In the genomic region with DNA sequence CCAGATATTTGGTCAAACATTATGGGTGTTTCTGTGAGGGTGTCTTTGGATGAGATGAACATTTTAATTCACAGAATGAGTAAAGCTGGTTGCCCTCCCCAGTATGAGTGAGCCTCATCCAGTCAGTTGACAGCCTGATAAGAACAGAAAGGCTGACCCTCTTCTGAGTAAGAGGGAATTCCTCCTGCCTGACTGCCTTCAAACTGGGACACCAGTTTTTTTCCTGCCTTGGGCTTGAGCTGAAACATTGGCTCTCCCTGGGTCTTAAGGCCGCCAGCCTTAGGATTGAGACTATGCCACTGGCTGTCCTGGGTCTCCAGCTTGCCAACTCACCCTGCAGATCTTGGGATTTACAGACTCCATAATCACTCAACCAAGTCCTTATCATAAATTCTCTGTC, we compare ENCODE assay signal across 21 cellular contexts. TPM values are rescaled to one million over a fixed set of nuclear protein-coding genes. Genes with fewer than 3 reads are reported as not detected.
DNase-seq lines count a peak whose midpoint lies in the region; ATAC-seq and TF ChIP-seq lines count a peak whose summit lies in the region.
"Had no signal": no experiment of that assay in that cellular context is flagged by ENCODE, and none has a peak within 500 bp of the region (broad histone marks: within the 10 kb centered on the region; RNA-seq: fewer than 3 reads in every experiment).

No MANE protein-coding gene starts in this region.

- POLR2A ChIA-PET in activated CD4-positive, alpha-beta memory T cell treated with anti-CD3 and anti-CD28 coated beads for 36 hours (lab: Charles Lee): no interaction called here

- no peak overlapping the region for H3K9ac ChIP-seq in neural progenitor cell

- no peak overlapping the region for H3K4me2 ChIP-seq in GM23338
- no peak overlapping the region for H3K4me2 ChIP-seq in neural progenitor cell
- H3K4me2 ChIP-seq: A549 had no signal

- peaks cover 4% of the 10 kb centered on the region for H3K27me3 Mint-ChIP-seq in GM23338 (ENCODE audit: insufficient read depth, low read depth, poor library complexity)
- H3K27me3 Mint-ChIP-seq in neural progenitor cell (ENCODE audit: insufficient read depth, low read depth): peaks cover 3% of the 10 kb centered on the region
- peaks cover 4% of the 10 kb centered on the region for H3K27me3 Mint-ChIP-seq in activated CD4-positive, alpha-beta memory T cell treated with anti-CD3 and anti-CD28 coated beads for 36 hours

- H3K79me2 ChIP-seq in GM23338 (replicated peaks; ENCODE audit: insufficient read depth) (no peaks in the 10 kb centered on the region), neural progenitor cell (ENCODE audit: low read depth) (no peaks in the 10 kb centered on the region)

- 0 out of 2 replicates have a peak overlapping the region, but pooled peaks have one; percentile 4 for H2AFZ ChIP-seq in GM23338
- H2AFZ ChIP-seq in neural progenitor cell (replicated peaks): no peak overlapping the region

- CTCF ChIA-PET in activated CD4-positive, alpha-beta memory T cell treated with anti-CD3 and anti-CD28 coated beads for 36 hours (lab: Charles Lee): no interaction called here

- H3K4me3 Mint-ChIP-seq in GM23338 (no peak overlapping the region), neural progenitor cell (no peak overlapping the region)
- no peak overlapping the region for H3K4me3 Mint-ChIP-seq in activated CD4-positive, alpha-beta memory T cell treated with anti-CD3 and anti-CD28 coated beads for 36 hours
- H3K4me3 Mint-ChIP-seq: B cell, CD14-positive monocyte had no signal

- H3K9me3 Mint-ChIP-seq in GM23338 (no peaks in the 10 kb centered on the region; the same call in 2 of the 3 replicates), neural progenitor cell (no peaks in the 10 kb centered on the region)
- H3K9me3 Mint-ChIP-seq in activated CD4-positive, alpha-beta memory T cell treated with anti-CD3 and anti-CD28 coated beads for 36 hours: no peaks in the 10 kb centered on the region

- no peaks in the 10 kb centered on the region for H4K20me1 ChIP-seq in GM23338 (replicated peaks; ENCODE audit: insufficient read depth)
- H4K20me1 ChIP-seq in neural progenitor cell (ENCODE audit: low read depth): no peaks in the 10 kb centered on the region

- no peaks in the 10 kb centered on the region for H3K9me2 ChIP-seq in GM23338 (ENCODE audit: insufficient read depth)

- H3K27me3 ChIP-seq in GM23338 (ENCODE audit: insufficient read depth): no peaks in the 10 kb centered on the region
- no peaks in the 10 kb centered on the region for H3K27me3 ChIP-seq in neural progenitor cell
- H3K27me3 ChIP-seq in left lung: no peaks in the 10 kb centered on the region
- H3K27me3 ChIP-seq: SJSA1 had no signal

- no peaks in the 10 kb centered on the region for H3F3A ChIP-seq in GM23338 (replicated peaks; ENCODE audit: low read depth)
- H3F3A ChIP-seq in neural progenitor cell (ENCODE audit: low read depth): no peaks in the 10 kb centered on the region

- H3K27ac Mint-ChIP-seq in GM23338 (no peak overlapping the region), neural progenitor cell (no peak overlapping the region)
- no peak overlapping the region for H3K27ac Mint-ChIP-seq in activated CD4-positive, alpha-beta memory T cell treated with anti-CD3 and anti-CD28 coated beads for 36 hours
- H3K27ac Mint-ChIP-seq: B cell, CD14-positive monocyte had no signal

- H3K9me3 ChIP-seq in neural progenitor cell (ENCODE audit: low read depth): no peaks in the 10 kb centered on the region
- no peaks in the 10 kb centered on the region for H3K9me3 ChIP-seq in left lung
- H3K9me3 ChIP-seq: A549, SJSA1 had no signal

- intact Hi-C loops in left lung (cut with DNase I): no loop called here
- intact Hi-C loops in activated CD4-positive, alpha-beta memory T cell treated with anti-CD3 and anti-CD28 coated beads for 36 hours (cut with micrococcal nuclease): no loop called here

- DNase-seq in GM23338 (ENCODE audit: low spot score) (peak; percentile 31), amniotic epithelial cell (ENCODE audit: low read depth) (peak; percentile 78), fibroblast of the aortic adventitia (ENCODE audit: low read depth) (peak; percentile 53), neural progenitor cell (ENCODE audit: low spot score) (peak; percentile 39), left lung (no peak), NCI-H510A treated with DMSO at 0.1 percent for 48 hours (lab: John Stamatoyannopoulos, UW) (no peak)
- DNase-seq in activated CD4-positive, alpha-beta memory T cell treated with anti-CD3 and anti-CD28 coated beads for 36 hours: no peak
- DNase-seq: GF-D8; MM.1S; NCI-H1048; NCI-H1417 treated with DMSO at 0.1 percent for 48 hours; NCI-H187; NCI-H748 treated with DMSO at 0.1 percent for 48 hours; NK-92 treated with Interleukin-12 subunit alpha and Interleukin-12 subunit beta, amount 100 ng/mL, for 24 hours had no signal

- H3K4me3 ChIP-seq in GM23338: no peak overlapping the region
- no peak overlapping the region for H3K4me3 ChIP-seq in fibroblast of the aortic adventitia (ENCODE audit: low read depth, low read length)
- H3K4me3 ChIP-seq in neural progenitor cell: no peak overlapping the region
- H3K4me3 ChIP-seq in left lung: no peak overlapping the region
- H3K4me3 ChIP-seq: A549, K562, SJSA1 had no signal

- no peaks in the 10 kb centered on the region; the same call in 2 of the 3 replicates for H3K4me1 Mint-ChIP-seq in GM23338
- H3K4me1 Mint-ChIP-seq in neural progenitor cell: no peaks in the 10 kb centered on the region
- H3K4me1 Mint-ChIP-seq in activated CD4-positive, alpha-beta memory T cell treated with anti-CD3 and anti-CD28 coated beads for 36 hours (ENCODE audit: low read depth): no peaks in the 10 kb centered on the region

- no peak overlapping the region for H3K27ac ChIP-seq in GM23338 (ENCODE audit: low read depth)
- H3K27ac ChIP-seq in neural progenitor cell: no peak overlapping the region
- no peak overlapping the region for H3K27ac ChIP-seq in left lung
- H3K27ac ChIP-seq: A549, SJSA1 had no signal

- ATAC-seq in GM23338 (peak; percentile 54; the same call in 2 of the 3 replicates), HG02884 (IDR thresholded peaks at IDR 0.05; ENCODE audit: unreplicated experiment) (no peak), left lung (no peak)
- ATAC-seq: A549, K562, Panc1 had no signal

- TF ChIP-seq CTCF in GM23338 (conservative IDR thresholded peaks at IDR 0.05; ENCODE audit: low read depth in 2 of 2) (no peak), fibroblast of the aortic adventitia (IDR thresholded peaks at IDR 0.05; ENCODE audit: insufficient read depth, low read length) (no peak), neural progenitor cell (IDR thresholded peaks at IDR 0.05) (no peak), left lung (IDR thresholded peaks at IDR 0.05) (no peak)

- no peaks in the 10 kb centered on the region for H3K4me1 ChIP-seq in GM23338 (ENCODE audit: insufficient read depth)
- peaks cover 7% of the 10 kb centered on the region for H3K4me1 ChIP-seq in neural progenitor cell
- H3K4me1 ChIP-seq in left lung: no peaks in the 10 kb centered on the region
- H3K4me1 ChIP-seq: A549 had no signal

- H3K36me3 Mint-ChIP-seq in GM23338 (ENCODE audit: low read depth): no peaks in the 10 kb centered on the region
- H3K36me3 Mint-ChIP-seq in neural progenitor cell: no peaks in the 10 kb centered on the region
- no peaks in the 10 kb centered on the region for H3K36me3 Mint-ChIP-seq in activated CD4-positive, alpha-beta memory T cell treated with anti-CD3 and anti-CD28 coated beads for 36 hours
- H3K36me3 Mint-ChIP-seq: CD14-positive monocyte had no signal

- H3K36me3 ChIP-seq in GM23338 (ENCODE audit: insufficient read depth) (no peaks in the 10 kb centered on the region), neural progenitor cell (no peaks in the 10 kb centered on the region), left lung (no peaks in the 10 kb centered on the region)
- H3K36me3 ChIP-seq: SJSA1 had no signal

TF ChIP-seq in GM23338, 12 proteins besides CTCF, POLR2A, EP300 and RAD21 (continues in another document):
- TF ChIP-seq ZNF114 (CRISPR knock-in tag; IDR thresholded peaks at IDR 0.05): no peak
- no peak for TF ChIP-seq EZH2phosphoT487 (IDR thresholded peaks at IDR 0.05; ENCODE audit: unreplicated experiment)
- no peak for TF ChIP-seq POLR2AphosphoS5 (IDR thresholded peaks at IDR 0.05; ENCODE audit: low read depth)
- TF ChIP-seq, protein P1, sequence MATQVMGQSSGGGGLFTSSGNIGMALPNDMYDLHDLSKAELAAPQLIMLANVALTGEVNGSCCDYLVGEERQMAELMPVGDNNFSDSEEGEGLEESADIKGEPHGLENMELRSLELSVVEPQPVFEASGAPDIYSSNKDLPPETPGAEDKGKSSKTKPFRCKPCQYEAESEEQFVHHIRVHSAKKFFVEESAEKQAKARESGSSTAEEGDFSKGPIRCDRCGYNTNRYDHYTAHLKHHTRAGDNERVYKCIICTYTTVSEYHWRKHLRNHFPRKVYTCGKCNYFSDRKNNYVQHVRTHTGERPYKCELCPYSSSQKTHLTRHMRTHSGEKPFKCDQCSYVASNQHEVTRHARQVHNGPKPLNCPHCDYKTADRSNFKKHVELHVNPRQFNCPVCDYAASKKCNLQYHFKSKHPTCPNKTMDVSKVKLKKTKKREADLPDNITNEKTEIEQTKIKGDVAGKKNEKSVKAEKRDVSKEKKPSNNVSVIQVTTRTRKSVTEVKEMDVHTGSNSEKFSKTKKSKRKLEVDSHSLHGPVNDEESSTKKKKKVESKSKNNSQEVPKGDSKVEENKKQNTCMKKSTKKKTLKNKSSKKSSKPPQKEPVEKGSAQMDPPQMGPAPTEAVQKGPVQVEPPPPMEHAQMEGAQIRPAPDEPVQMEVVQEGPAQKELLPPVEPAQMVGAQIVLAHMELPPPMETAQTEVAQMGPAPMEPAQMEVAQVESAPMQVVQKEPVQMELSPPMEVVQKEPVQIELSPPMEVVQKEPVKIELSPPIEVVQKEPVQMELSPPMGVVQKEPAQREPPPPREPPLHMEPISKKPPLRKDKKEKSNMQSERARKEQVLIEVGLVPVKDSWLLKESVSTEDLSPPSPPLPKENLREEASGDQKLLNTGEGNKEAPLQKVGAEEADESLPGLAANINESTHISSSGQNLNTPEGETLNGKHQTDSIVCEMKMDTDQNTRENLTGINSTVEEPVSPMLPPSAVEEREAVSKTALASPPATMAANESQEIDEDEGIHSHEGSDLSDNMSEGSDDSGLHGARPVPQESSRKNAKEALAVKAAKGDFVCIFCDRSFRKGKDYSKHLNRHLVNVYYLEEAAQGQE (IDR thresholded peaks at IDR 0.05; ENCODE audit: unreplicated experiment): no peak
- no peak for TF ChIP-seq JUNB (IDR thresholded peaks at IDR 0.05; ENCODE audit: unreplicated experiment)
- no peak for TF ChIP-seq CREB1 (CRISPR knock-in tag; IDR thresholded peaks at IDR 0.05; ENCODE audit: low read depth)
- TF ChIP-seq STAT1 (IDR thresholded peaks at IDR 0.05; ENCODE audit: unreplicated experiment): no peak
- TF ChIP-seq EZH2 (IDR thresholded peaks at IDR 0.05; ENCODE audit: low read depth, unreplicated experiment): no peak

RNA-seq across cellular contexts. Expression of a gene that starts 14.5 kb away (rescaled TPM):
- total RNA-seq in GM23338 (2014; rRNA removed; shearing (Covaris generic)): 3.7 and 6.5 TPM in 2 replicates
- polyA plus RNA-seq in GM23338 (2016; fragmentation: Nextera tagmentation; extraction: Ambion mirVana): 1.3 and 1.7 TPM in 2 replicates
- total RNA-seq in fibroblast of the aortic adventitia (ENCODE audit: low replicate concordance) (3.1 and 4.6 TPM in 2 replicates), neural progenitor cell (ENCODE audit: low replicate concordance) (13.5 and 14.4 TPM in 2 replicates), left lung (10 to 100 TPM in 1 of 2 donors, 1 to 10 TPM in 1; 5.8 to 10.3 TPM)
- under 1 TPM; 0.51 to 0.76 TPM for total RNA-seq in activated CD4-positive, alpha-beta memory T cell treated with anti-CD3 and anti-CD28 coated beads for 36 hours

Comparison
In these comparisons a context has a peak if more than half of its experiments do, and no peak if none do; other contexts are left out.
1. DNase-seq: peak in GM23338 (single experiment), amniotic epithelial cell (single experiment), fibroblast of the aortic adventitia (single experiment) and neural progenitor cell (single experiment); none in left lung (0 of 2), NCI-H510A treated with DMSO at 0.1 percent for 48 hours (single experiment) and activated CD4-positive, alpha-beta memory T cell treated with anti-CD3 and anti-CD28 coated beads for 36 hours (single experiment).